In the genomic region with DNA sequence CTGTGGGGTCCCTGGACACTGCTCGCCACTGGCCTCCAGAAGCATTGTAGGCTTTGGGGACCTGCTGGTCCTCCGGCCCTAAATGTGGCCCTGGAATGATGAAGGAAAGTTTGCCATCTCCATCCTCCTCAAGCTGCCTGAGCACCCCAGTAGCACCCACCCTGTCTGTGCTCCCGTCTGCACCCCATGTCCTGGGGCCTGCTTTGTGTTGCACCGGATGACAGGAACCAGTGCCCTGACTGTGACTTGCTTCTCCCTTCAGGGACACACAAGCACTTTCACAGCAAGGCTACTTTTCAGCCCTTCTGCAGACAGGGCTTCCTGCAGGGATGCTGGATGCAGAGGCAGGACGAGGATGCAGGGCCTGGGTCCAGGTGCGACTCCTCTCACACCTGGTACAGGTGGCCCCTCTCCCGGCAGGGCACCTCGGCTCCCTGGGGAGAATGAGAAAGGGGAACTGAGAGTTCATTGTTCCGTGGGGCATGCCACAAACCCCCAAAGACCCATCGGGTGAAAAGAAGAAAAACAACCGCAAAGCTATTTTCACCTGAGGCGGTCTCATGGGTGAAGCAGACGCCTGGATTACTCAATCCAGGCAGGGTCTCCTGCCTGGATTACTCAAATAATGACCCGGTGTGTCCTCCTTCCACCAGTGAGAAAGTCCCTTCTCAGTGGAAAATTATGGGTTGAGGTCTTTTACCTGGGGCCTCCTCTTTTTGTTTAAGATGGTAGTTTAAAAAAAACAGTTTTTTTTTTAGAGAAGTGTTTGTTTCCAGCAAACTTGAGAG, we compare ENCODE assay signal across 12 cellular contexts.
DNase-seq lines count a peak whose midpoint lies in the region; ATAC-seq and TF ChIP-seq lines count a peak whose summit lies in the region.
"Had no signal": no experiment of that assay in that cellular context is flagged by ENCODE, and none has a peak within 500 bp of the region (broad histone marks: within the 10 kb centered on the region; RNA-seq: fewer than 3 reads in every experiment).

No MANE protein-coding gene starts in this region.

- TF ChIP-seq CTCF in GM13977 (IDR thresholded peaks at IDR 0.05; ENCODE audit: extremely low read depth, insufficient read depth, missing control alignments): no peak
- TF ChIP-seq CTCF in OCI-LY7 (conservative IDR thresholded peaks at IDR 0.05; ENCODE audit: low read length): no peak
- TF ChIP-seq CTCF in chondrocyte (IDR thresholded peaks at IDR 0.05): no peak

- BruUV-seq in OCI-LY7 (replicated peaks; lab: Mats Ljungman, UMichigan): no TSS peak

- POLR2A ChIA-PET in OCI-LY7 (lab: Charles Lee): interaction anchor here (0.7 to 3.7 kb wide), 6 partner anchors 12 to 214 kb away, joined by 3 to 25 read pairs (median 5); a partner anchor contains a TSS

- in situ Hi-C loops in GM13977 (cut with MboI; ENCODE audit: low pct_unique_long_range_greater_than_20kb, low sequenced_read_pairs, unreplicated experiment): no loop called here

- no peaks in the 10 kb centered on the region for H3K79me2 ChIP-seq in OCI-LY7 (ENCODE audit: insufficient read depth, low read depth, low read length)

- DNase-seq in GM13977 (ENCODE audit: low spot score) (peak; percentile 73), OCI-LY7 (ENCODE audit: low spot score) (peak; percentile 100), chondrocyte (ENCODE audit: low spot score) (no peak), HPDE6-E6E7 (ENCODE audit: extremely low spot score) (no peak), foreskin melanocyte (no peak), NCI-H2029 (lab: John Stamatoyannopoulos, UW) (no peak)
- DNase-seq: activated naive CD4-positive, alpha-beta T cell; Caco-2 had no signal

- peaks cover 4% of the 10 kb centered on the region for H3K36me3 Mint-ChIP-seq in chondrocyte (ENCODE audit: low read depth)

- ATAC-seq in GM19467 (IDR thresholded peaks at IDR 0.05; ENCODE audit: unreplicated experiment): peak; percentile 73
- peak; percentile 79 for ATAC-seq in HG03060 (IDR thresholded peaks at IDR 0.05; ENCODE audit: low read depth, unreplicated experiment)
- ATAC-seq: HCT116 had no signal

- H3K27ac ChIP-seq in OCI-LY7 (ENCODE audit: low read depth, low read length, poor library complexity, severe bottlenecking): peak overlapping the region; percentile 93
- H3K27ac ChIP-seq: skin epidermis had no signal

- no peak overlapping the region; the same call in 1 of the 2 replicates for H2AFZ ChIP-seq in OCI-LY7 (ENCODE audit: low read length)

- intact Hi-C loops in OCI-LY7 (cut with micrococcal nuclease; ENCODE audit: unreplicated experiment): loop anchor here (1.0 to 10.0 kb wide), 7 partner anchors 105 to 911 kb away; a partner anchor contains a TSS

- no peaks in the 10 kb centered on the region; the same call in 1 of the 2 replicates for H3K36me3 ChIP-seq in OCI-LY7 (ENCODE audit: insufficient read depth, low read length)

- H3K27ac Mint-ChIP-seq in chondrocyte (ENCODE audit: unreplicated experiment): no peak overlapping the region

- H3K4me2 ChIP-seq in OCI-LY7 (ENCODE audit: low read length): peak overlapping the region; percentile 69

- no peaks in the 10 kb centered on the region for H3K9me2 ChIP-seq in OCI-LY7 (ENCODE audit: insufficient read depth, low read length)

- CTCF ChIA-PET in OCI-LY7 (lab: Charles Lee; ENCODE audit: unreplicated experiment): interaction anchor here (0.6 to 2.0 kb wide), 5 partner anchors 11 to 260 kb away, joined by 3 to 10 read pairs (median 5); a partner anchor contains a TSS

- H4K20me1 ChIP-seq in OCI-LY7 (ENCODE audit: insufficient read depth, low read length): no peaks in the 10 kb centered on the region; the same call in 1 of the 2 replicates

- H3K4me3 Mint-ChIP-seq in chondrocyte (ENCODE audit: unreplicated experiment): no peak overlapping the region

- H3K4me1 ChIP-seq in OCI-LY7 (ENCODE audit: insufficient read depth, low read length, poor library complexity, severe bottlenecking): peaks cover 92% of the 10 kb centered on the region
- H3K4me1 ChIP-seq: Caco-2 had no signal

- peak overlapping the region; percentile 40 for H3K4me3 ChIP-seq in OCI-LY7 (ENCODE audit: low read depth, low read length, poor library complexity, severe bottlenecking)
- H3K4me3 ChIP-seq: skin epidermis had no signal

- H3K9me3 Mint-ChIP-seq in chondrocyte (ENCODE audit: low read depth): peaks cover 5% of the 10 kb centered on the region

- no peaks in the 10 kb centered on the region for H3K27me3 Mint-ChIP-seq in chondrocyte (ENCODE audit: low read depth)

- peaks cover 27% of the 10 kb centered on the region for H3K4me1 Mint-ChIP-seq in chondrocyte (ENCODE audit: low read depth)

- peaks cover 8% of the 10 kb centered on the region; the same call in 1 of the 2 replicates for H3K9me3 ChIP-seq in OCI-LY7 (ENCODE audit: low read length)
- H3K9me3 ChIP-seq: Caco-2 had no signal

Comparison
In these comparisons a context has a peak if more than half of its experiments do, and no peak if none do; other contexts are left out.
1. DNase-seq: peak in GM13977 (single experiment) and OCI-LY7 (single experiment); none in chondrocyte (single experiment), HPDE6-E6E7 (single experiment), foreskin melanocyte (single experiment) and NCI-H2029 (single experiment).